9 cellular contexts compared by ENCODE assay signal in genomic region chr6:45445364-45445748, GRCh38.
DNase-seq lines count a peak whose midpoint lies in the region; ATAC-seq and TF ChIP-seq lines count a peak whose summit lies in the region.
"Had no signal": no experiment of that assay in that cellular context is flagged by ENCODE, and none has a peak within 500 bp of the region (broad histone marks: within the 10 kb centered on the region; RNA-seq: fewer than 3 reads in every experiment).

No MANE protein-coding gene starts in this region.

- H3K9me3 ChIP-seq in AG04450 (ENCODE audit: control insufficient read depth, insufficient read depth, low read length) (no peaks in the 10 kb centered on the region), Loucy (ENCODE audit: insufficient read depth, low read depth, low read length) (no peaks in the 10 kb centered on the region), muscle layer of duodenum (ENCODE audit: control insufficient read depth in 1 of 2, low read length in 2 of 2) (no peaks in the 10 kb centered on the region), HAP-1 (no peaks in the 10 kb centered on the region)

- peaks cover 7% of the 10 kb centered on the region; the same call in 1 of the 2 replicates for H3F3A ChIP-seq in Loucy (ENCODE audit: low read depth)

- H3K36me3 ChIP-seq in Loucy (ENCODE audit: insufficient read depth, low read length) (peaks cover 29% of the 10 kb centered on the region), muscle layer of duodenum (ENCODE audit: control insufficient read depth in 1 of 2, insufficient read depth in 2 of 2, low read length in 2 of 2) (no peaks in the 10 kb centered on the region), HAP-1 (replicated peaks) (no peaks in the 10 kb centered on the region)

- H3K4me1 ChIP-seq in Loucy (ENCODE audit: insufficient read depth, low read length, poor library complexity, severe bottlenecking) (peaks cover 83% of the 10 kb centered on the region), muscle layer of duodenum (ENCODE audit: control insufficient read depth in 1 of 2, insufficient read depth in 2 of 2, low read length in 2 of 2) (peaks cover 10% of the 10 kb centered on the region in 2 donors), HAP-1 (peaks cover 4% of the 10 kb centered on the region)

- no peak for ATAC-seq in HG02623 (IDR thresholded peaks at IDR 0.05; ENCODE audit: unreplicated experiment)
- ATAC-seq in GM19328 (IDR thresholded peaks at IDR 0.05; ENCODE audit: unreplicated experiment): no peak

- TF ChIP-seq CTCF in AG04450 (IDR thresholded peaks at IDR 0.05; ENCODE audit: low read depth, low read length): no peak
- TF ChIP-seq CTCF in Loucy (conservative IDR thresholded peaks at IDR 0.05; ENCODE audit: low read length): no peak

- peaks cover 100% of the 10 kb centered on the region for H3K79me2 ChIP-seq in Loucy (ENCODE audit: insufficient read depth, low read length)

- no peak overlapping the region for H2AFZ ChIP-seq in Loucy (ENCODE audit: low read length)

- peaks cover 6% of the 10 kb centered on the region for H4K20me1 ChIP-seq in Loucy (ENCODE audit: insufficient read depth, low read length, poor library complexity, severe bottlenecking)

- H3K4me3 ChIP-seq in AG04450 (ENCODE audit: low read depth, low read length): no peak overlapping the region
- peak overlapping the region; percentile 38 for H3K4me3 ChIP-seq in Loucy (ENCODE audit: low read length, poor library complexity, severe bottlenecking)
- H3K4me3 ChIP-seq in muscle layer of duodenum (ENCODE audit: low read depth in 1 of 2, low read length in 2 of 2): no peak overlapping the region
- no peak overlapping the region for H3K4me3 ChIP-seq in HAP-1

- no peaks in the 10 kb centered on the region for H3K9me2 ChIP-seq in Loucy (replicated peaks; ENCODE audit: low read depth, low read length)

- H3K27ac ChIP-seq in AG04450 (ENCODE audit: low read depth, low read length) (peak overlapping the region; percentile 80), caudate nucleus (ENCODE audit: low read depth, low read length) (peak overlapping the region; percentile 1), muscle layer of duodenum (ENCODE audit: low read length) (peak overlapping the region; percentile 40)

- peak overlapping the region; percentile 64 for H3K4me2 ChIP-seq in Loucy (ENCODE audit: low read depth, low read length, poor library complexity, severe bottlenecking)

- in situ Hi-C loops in HAP-1 (cut with MboI; ENCODE audit: low sequenced_read_pairs): no loop called here

- CTCF ChIA-PET in AG04450 (lab: Charles Lee): interaction anchor here (1.1 kb wide), 1 partner anchor 269 kb away, joined by 3 read pairs; no protein-coding TSS in a partner anchor

- no peaks in the 10 kb centered on the region for H3K27me3 ChIP-seq in AG04450 (ENCODE audit: control insufficient read depth, insufficient read depth, low read length)
- no peaks in the 10 kb centered on the region for H3K27me3 ChIP-seq in Loucy (ENCODE audit: insufficient read depth, low read length, poor library complexity, severe bottlenecking)
- no peaks in the 10 kb centered on the region for H3K27me3 ChIP-seq in muscle layer of duodenum (ENCODE audit: low read depth, low read length)
- H3K27me3 ChIP-seq in HAP-1 (ENCODE audit: low read depth): no peaks in the 10 kb centered on the region

- DNase-seq in AG04450 (ENCODE audit: low read depth, low spot score): no peak
- no peak for DNase-seq in caudate nucleus (lab: John Stamatoyannopoulos, UW)
- no peak for DNase-seq in activated CD4-positive, CD25-positive, alpha-beta regulatory T cell treated with anti-CD3 and anti-CD28 coated beads, Interleukin-2, amount 50 U/mL, for 72 hours
- DNase-seq in HAP-1 (ENCODE audit: low spot score in 2 of 2): no peak
- DNase-seq: activated naive CD4-positive, alpha-beta T cell had no signal

- H3K9ac ChIP-seq in Loucy (ENCODE audit: low read depth, low read length, poor library complexity, severe bottlenecking): peak overlapping the region; percentile 44

- POLR2A ChIA-PET in AG04450 (lab: Yijun Ruan, JAX): interaction anchor here (0.8 to 1.0 kb wide), 5 partner anchors 9 to 68 kb away, joined by 3 to 7 read pairs (median 4); partner anchors contain the start of gene SUPT3H

Comparison
In these comparisons a context has a peak if more than half of its experiments do, and no peak if none do; other contexts are left out.
1. H3K27ac ChIP-seq: peak in every context shown above with its lines; median percentile 80 in AG04450; 40 in muscle layer of duodenum; 1 in caudate nucleus.